8 cellular contexts compared by ENCODE assay signal in the genomic region with DNA sequence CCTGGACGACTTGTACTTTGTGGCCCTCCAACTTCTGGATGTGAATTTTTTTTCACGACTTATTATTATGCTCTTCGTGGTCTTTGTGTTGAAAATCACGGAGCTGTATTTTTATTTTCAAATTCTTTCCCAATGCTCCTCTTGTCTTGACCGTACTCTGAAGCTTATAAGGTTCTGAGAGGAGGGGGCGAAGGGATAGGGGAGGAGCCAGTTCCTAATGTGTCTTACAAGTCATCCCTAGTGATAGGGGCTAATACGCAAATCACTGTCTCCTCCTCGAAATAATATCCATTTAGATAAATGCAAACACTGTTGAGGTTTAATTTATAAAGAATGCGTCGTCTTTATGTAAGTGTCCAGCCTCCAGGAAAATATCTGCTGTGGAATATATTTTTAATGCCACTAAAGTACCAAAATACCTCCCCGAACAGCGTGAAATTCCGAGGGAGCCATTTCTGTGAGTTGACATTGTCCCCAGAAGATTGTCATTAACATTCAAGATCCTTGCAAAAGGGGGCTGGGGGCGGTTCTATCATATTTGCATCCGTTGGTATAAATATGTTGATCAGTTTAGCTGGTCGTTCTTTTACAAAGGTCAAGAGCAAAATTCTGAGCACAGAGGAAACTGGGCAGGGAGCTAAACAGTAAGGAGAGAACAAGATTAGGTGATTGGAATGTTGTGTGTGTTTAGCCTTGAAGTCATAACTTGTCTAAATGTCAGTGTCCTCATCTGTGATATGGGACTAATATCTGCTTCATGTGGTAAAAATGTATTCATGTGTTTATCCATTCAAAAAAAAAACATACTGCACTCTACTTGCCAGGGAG. TPM values are rescaled to one million over a fixed set of nuclear protein-coding genes. Genes with fewer than 3 reads are reported as not detected.
DNase-seq lines count a peak whose midpoint lies in the region; ATAC-seq, FAIRE-seq and TF ChIP-seq lines count a peak whose summit lies in the region.
"Had no signal": no experiment of that assay in that cellular context is flagged by ENCODE, and none has a peak within 500 bp of the region (broad histone marks: within the 10 kb centered on the region; RNA-seq: fewer than 3 reads in every experiment).

No MANE protein-coding gene starts in this region.

- no peak overlapping the region for H2AFZ ChIP-seq in keratinocyte (ENCODE audit: control insufficient read depth, low read length)

- no peak for TF ChIP-seq CTCF in keratinocyte (optimal IDR thresholded peaks at IDR 0.05 in 1 of 3, IDR thresholded peaks at IDR 0.05 in 1 of 3, conservative IDR thresholded peaks at IDR 0.05 in 1 of 3; ENCODE audit: extremely low read depth in 1 of 3, insufficient read depth in 2 of 3, low read length in 3 of 3)
- TF ChIP-seq CTCF in stomach (IDR thresholded peaks at IDR 0.05), result no peak

- H3K27ac Mint-ChIP-seq in activated T-helper 2 cell treated with anti-CD3 and anti-CD28 coated beads, Interferon-gamma antibody, Interleukin-2, Interleukin-4, amounts not matched to agents 10 μg/mL and 5 μg/mL and 100 μg/mL, durations not matched to agents 14 hours and 24 hours and 36 hours, result no peak overlapping the region

- H3K9me3 Mint-ChIP-seq in activated T-helper 2 cell treated with anti-CD3 and anti-CD28 coated beads, Interferon-gamma antibody, Interleukin-2, Interleukin-4, amounts not matched to agents 10 μg/mL and 5 μg/mL and 100 μg/mL, durations not matched to agents 14 hours and 24 hours and 36 hours, result no peaks in the 10 kb centered on the region

- H3K27ac ChIP-seq in keratinocyte (ENCODE audit: control insufficient read depth, insufficient read depth, low read length), result peak overlapping the region; percentile 89
- peak overlapping the region; percentile 89 to 95 (median 93) for H3K27ac ChIP-seq in stomach

- no peaks in the 10 kb centered on the region for H3K9me1 ChIP-seq in keratinocyte (ENCODE audit: control insufficient read depth, extremely low read depth, insufficient read depth, low read length)

- DNase-seq in HT-29 (ENCODE audit: low spot score) (peak; percentile 36), adipocyte (ENCODE audit: low read depth) (peak; percentile 29), keratinocyte (ENCODE audit: low read depth, low spot score) (no peak), stomach (no peak), NCI-H524 treated with DMSO at 0.1 percent for 48 hours (lab: John Stamatoyannopoulos, UW) (no peak)
- DNase-seq in activated T-helper 2 cell treated with anti-CD3 and anti-CD28 coated beads, Interferon-gamma antibody, Interleukin-2, Interleukin-4, amounts not matched to agents 10 μg/mL and 5 μg/mL and 100 μg/mL, durations not matched to agents 14 hours and 24 hours and 36 hours (ENCODE audit: low spot score), result no peak
- DNase-seq: NCI-H2081 treated with DMSO at 0.1 percent for 48 hours had no signal

- intact Hi-C loops in stomach (cut with DNase I; ENCODE audit: low total_unique reads), result loop anchor here (10.0 kb wide), 1 partner anchor 63 kb away; no protein-coding TSS in a partner anchor
- intact Hi-C loops in activated T-helper 2 cell treated with anti-CD3 and anti-CD28 coated beads, Interferon-gamma antibody, Interleukin-2, Interleukin-4, amounts not matched to agents 10 μg/mL and 5 μg/mL and 100 μg/mL, durations not matched to agents 14 hours and 24 hours and 36 hours (cut with micrococcal nuclease), result loop anchor here (5.0 kb wide), 1 partner anchor 1710 kb away; a partner anchor contains a TSS

- H3K9me3 ChIP-seq in adipocyte (ENCODE audit: control insufficient read depth, low read length) (no peaks in the 10 kb centered on the region), keratinocyte (ENCODE audit: control insufficient read depth, low read depth, low read length) (no peaks in the 10 kb centered on the region), stomach (no peaks in the 10 kb centered on the region)

- peaks cover under 1% of the 10 kb centered on the region for H4K20me1 ChIP-seq in keratinocyte (ENCODE audit: control insufficient read depth, extremely low read depth, insufficient read depth, low read length)

- H3K36me3 Mint-ChIP-seq in activated T-helper 2 cell treated with anti-CD3 and anti-CD28 coated beads, Interferon-gamma antibody, Interleukin-2, Interleukin-4, amounts not matched to agents 10 μg/mL and 5 μg/mL and 100 μg/mL, durations not matched to agents 14 hours and 24 hours and 36 hours (ENCODE audit: low read depth), result no peaks in the 10 kb centered on the region

- WGBS in stomach, 5 donors, result 12 to 14% (median 14%) methylated on average over 16 of the region's 16 CpGs

- peaks cover 45% of the 10 kb centered on the region for H3K27me3 Mint-ChIP-seq in activated T-helper 2 cell treated with anti-CD3 and anti-CD28 coated beads, Interferon-gamma antibody, Interleukin-2, Interleukin-4, amounts not matched to agents 10 μg/mL and 5 μg/mL and 100 μg/mL, durations not matched to agents 14 hours and 24 hours and 36 hours (ENCODE audit: low read depth)

- no peak for ATAC-seq in GM21360 (IDR thresholded peaks at IDR 0.05; ENCODE audit: unreplicated experiment)

- H3K4me2 ChIP-seq in keratinocyte (ENCODE audit: control insufficient read depth, extremely low read depth, insufficient read depth, low read depth, low read length), result peak overlapping the region; percentile 92

- dilution Hi-C loops in keratinocyte (cut with MboI; ENCODE audit: extremely low pct_ligation_motif_present, low sequenced_read_pairs), result no loop called here

- peak overlapping the region; percentile 99 for H3K4me3 ChIP-seq in adipocyte (ENCODE audit: low read length)
- H3K4me3 ChIP-seq in keratinocyte (ENCODE audit: control insufficient read depth in 2 of 3, extremely low read depth in 1 of 3, insufficient read depth in 2 of 3, low read depth in 1 of 3, low read length in 3 of 3), result peak overlapping the region; percentile 75 to 99 (median 83)
- H3K4me3 ChIP-seq in stomach, result peak overlapping the region; percentile 69 to 85 (median 77)

- FAIRE-seq in keratinocyte (lab: Jason Lieb, UNC), result peak; percentile 59

- no peaks in the 10 kb centered on the region for H3K27me3 ChIP-seq in adipocyte (replicated peaks; ENCODE audit: control insufficient read depth, insufficient read depth, low read length)
- no peaks in the 10 kb centered on the region for H3K27me3 ChIP-seq in keratinocyte (ENCODE audit: control insufficient read depth, extremely low read depth, insufficient read depth, low read length)
- peaks cover 0 to 51% (median 19%) of the 10 kb centered on the region in 3 donors for H3K27me3 ChIP-seq in stomach

- peaks cover 50% of the 10 kb centered on the region for H3K79me2 ChIP-seq in keratinocyte (ENCODE audit: control insufficient read depth, insufficient read depth, low read length)

- H3K9ac ChIP-seq in adipocyte (ENCODE audit: low read length), result peak overlapping the region; percentile 97
- peak overlapping the region; percentile 98 for H3K9ac ChIP-seq in keratinocyte (ENCODE audit: control insufficient read depth, extremely low read depth, insufficient read depth, low read length)

- TF ChIP-seq POLR2A in stomach (IDR thresholded peaks at IDR 0.05), result no peak

- H3K36me3 ChIP-seq in adipocyte (ENCODE audit: control insufficient read depth, insufficient read depth, low read length, severe bottlenecking) (no peaks in the 10 kb centered on the region), keratinocyte (ENCODE audit: control insufficient read depth in 2 of 2, extremely low read depth in 1 of 2, insufficient read depth in 2 of 2, low read length in 2 of 2) (peaks cover 0 to 5% of the 10 kb centered on the region in 2 experiments), stomach (no peaks in the 10 kb centered on the region)

- no peak for TF ChIP-seq EP300 in stomach (IDR thresholded peaks at IDR 0.05)

- H3K4me1 ChIP-seq in adipocyte (ENCODE audit: control insufficient read depth, insufficient read depth, low read length) (peaks cover 27% of the 10 kb centered on the region), keratinocyte (ENCODE audit: control insufficient read depth, extremely low read depth, insufficient read depth, low read length) (peaks cover 33% of the 10 kb centered on the region), stomach (peaks cover 0 to 42% (median 29%) of the 10 kb centered on the region in 4 donors)

- H3K4me1 Mint-ChIP-seq in activated T-helper 2 cell treated with anti-CD3 and anti-CD28 coated beads, Interferon-gamma antibody, Interleukin-2, Interleukin-4, amounts not matched to agents 10 μg/mL and 5 μg/mL and 100 μg/mL, durations not matched to agents 14 hours and 24 hours and 36 hours (ENCODE audit: low read depth), result no peaks in the 10 kb centered on the region

- no peak overlapping the region for H3K4me3 Mint-ChIP-seq in activated T-helper 2 cell treated with anti-CD3 and anti-CD28 coated beads, Interferon-gamma antibody, Interleukin-2, Interleukin-4, amounts not matched to agents 10 μg/mL and 5 μg/mL and 100 μg/mL, durations not matched to agents 14 hours and 24 hours and 36 hours (ENCODE audit: low read depth)

RNA-seq across cellular contexts. Expression of a gene that starts 3.7 kb away (rescaled TPM):
- total RNA-seq in HT-29 (2014; rRNA removed; shearing (Covaris generic)), result 325 and 379 TPM in 2 replicates
- polyA plus RNA-seq in keratinocyte, result 329 to 470 TPM (median 330 TPM) in 3 replicates
- polyA plus RNA-seq in keratinocyte (2011; ENCODE audit: low read depth), result 211 TPM
- polyA plus RNA-seq in keratinocyte (2011; cell fraction: cytosol; rRNA removed), result 72.0 and 90.4 TPM in 2 replicates
- polyA plus RNA-seq in keratinocyte (2011; cell fraction: nucleus; rRNA removed), result 1,599 and 1,663 TPM in 2 replicates
- polyA plus RNA-seq in keratinocyte (2012; ENCODE audit: low replicate concordance), result 206 and 254 TPM in 2 replicates
- polyA minus RNA-seq in keratinocyte, result 2,564 to 2,839 TPM (median 2,810 TPM) in 3 replicates
- polyA minus RNA-seq in keratinocyte (2011; cell fraction: cytosol; rRNA and poly(A)+ RNA removed), result 488 TPM
- polyA minus RNA-seq in keratinocyte (2011; cell fraction: nucleus; rRNA and poly(A)+ RNA removed), result 3,580 and 4,840 TPM in 2 replicates
- total RNA-seq in stomach, result 100 to 1,000 TPM in 3 of 5 donors, 10 to 100 TPM in 2; 57.8 to 272 (median 104) TPM
- 10 to 100 TPM in 1 of 3 donors, 1 to 10 TPM in 2; 8.2 to 17.9 (median 8.7) TPM for polyA plus RNA-seq in stomach
- 0.05 TPM in 2 replicates for total RNA-seq in activated T-helper 2 cell treated with anti-CD3 and anti-CD28 coated beads, Interferon-gamma antibody, Interleukin-2, Interleukin-4, amounts not matched to agents 10 μg/mL and 5 μg/mL and 100 μg/mL, durations not matched to agents 14 hours and 24 hours and 36 hours

Comparison
In these comparisons a context has a peak if more than half of its experiments do, and no peak if none do; other contexts are left out.
1. DNase-seq: peak in HT-29 (single experiment) and adipocyte (single experiment); none in keratinocyte (single experiment), stomach (single experiment), NCI-H524 treated with DMSO at 0.1 percent for 48 hours (single experiment) and activated T-helper 2 cell treated with anti-CD3 and anti-CD28 coated beads, Interferon-gamma antibody, Interleukin-2, Interleukin-4, amounts not matched to agents 10 μg/mL and 5 μg/mL and 100 μg/mL, durations not matched to agents 14 hours and 24 hours and 36 hours (single experiment).
2. RNA of a gene that starts 3.7 kb away (total RNA-seq): 325 to 379 TPM in HT-29 and 57.8 to 272 TPM in stomach; 0.05 TPM in activated T-helper 2 cell treated with anti-CD3 and anti-CD28 coated beads, Interferon-gamma antibody, Interleukin-2, Interleukin-4, amounts not matched to agents 10 μg/mL and 5 μg/mL and 100 μg/mL, durations not matched to agents 14 hours and 24 hours and 36 hours; every median in the first group is over 10 times any median in the second.
3. Peak in every context shown above with its lines, with median percentiles within 50 percentile points of each other: H3K4me3 ChIP-seq.